14 cellular contexts compared by ENCODE assay signal in the genomic region with DNA sequence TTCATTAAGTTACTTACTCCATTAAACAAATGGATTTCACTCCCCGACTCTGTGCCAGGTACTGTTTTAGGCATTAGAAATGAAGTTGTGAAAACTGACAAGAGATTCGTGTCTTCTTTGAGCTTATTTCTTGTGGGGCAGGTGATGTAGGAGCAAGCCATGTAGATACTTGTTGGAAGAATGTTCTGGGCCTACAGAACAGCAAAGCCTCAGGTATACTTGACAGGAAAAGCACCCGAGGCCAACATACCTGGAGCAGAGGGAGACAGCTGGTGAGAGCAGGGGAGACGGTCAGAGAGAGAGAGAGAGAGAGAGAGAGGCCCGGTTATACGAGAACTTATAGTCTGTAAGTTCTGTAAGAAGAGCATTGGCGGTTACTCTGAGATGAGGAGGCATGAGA.
A peak's percentile ranks its signal among the peaks of the same experiment; 100 is the strongest.
DNase-seq lines count a peak whose midpoint lies in the region; ATAC-seq and TF ChIP-seq lines count a peak whose summit lies in the region.
"Had no signal": no experiment of that assay in that cellular context is flagged by ENCODE, and none has a peak within 500 bp of the region (broad histone marks: within the 10 kb centered on the region; RNA-seq: fewer than 3 reads in every experiment).

No MANE protein-coding gene starts in this region.

- H3K9ac ChIP-seq in IMR-90 (ENCODE audit: low read depth, low read length) (no peak overlapping the region), trophoblast cell (ENCODE audit: low read length) (no peak overlapping the region)
- H3K9ac ChIP-seq: BLaER1 treated with 17β-estradiol and CSF1 and Interleukin-3, amounts not matched to agents 10 nM and 100 nM had no signal

- H3K9me3 Mint-ChIP-seq in CD8-positive, alpha-beta T cell = peaks cover 4% of the 10 kb centered on the region

- H3K27ac ChIP-seq in CD8-positive, alpha-beta T cell (ENCODE audit: low read depth, low read length) = no peak overlapping the region
- H3K27ac ChIP-seq in IMR-90 (ENCODE audit: insufficient read depth, low read length) (no peak overlapping the region), trophoblast cell (ENCODE audit: low read depth, low read length) (no peak overlapping the region), heart left ventricle (no peak overlapping the region), vagina (no peak overlapping the region)
- H3K27ac ChIP-seq: BLaER1 treated with 17β-estradiol and CSF1 and Interleukin-3, amounts not matched to agents 10 nM and 100 nM had no signal

- H4K20me1 ChIP-seq in IMR-90 (ENCODE audit: insufficient read depth, low read length) = no peaks in the 10 kb centered on the region
- H4K20me1 ChIP-seq: BLaER1 treated with 17β-estradiol and CSF1 and Interleukin-3, amounts not matched to agents 10 nM and 100 nM had no signal

- H3K36me3 ChIP-seq in CD8-positive, alpha-beta T cell (ENCODE audit: insufficient read depth, low read length) = no peaks in the 10 kb centered on the region
- H3K36me3 ChIP-seq in IMR-90 (ENCODE audit: control insufficient read depth, insufficient read depth, low read length) (peaks cover 3% of the 10 kb centered on the region; the same call in 1 of the 2 replicates), trophoblast cell (ENCODE audit: control insufficient read depth in 1 of 2, insufficient read depth in 2 of 2, low read length in 2 of 2) (no peaks in the 10 kb centered on the region), heart left ventricle (peaks cover 0 to 46% (median 22%) of the 10 kb centered on the region in 9 donors), vagina (peaks cover 0 to 7% of the 10 kb centered on the region in 2 donors)

- no peaks in the 10 kb centered on the region for H3K9me3 ChIP-seq in CD8-positive, alpha-beta T cell (ENCODE audit: low read length)
- no peaks in the 10 kb centered on the region for H3K9me3 ChIP-seq in IMR-90 (ENCODE audit: control insufficient read depth, insufficient read depth, low read length)
- H3K9me3 ChIP-seq in trophoblast cell (ENCODE audit: insufficient read depth, low read depth, low read length) = no peaks in the 10 kb centered on the region
- no peaks in the 10 kb centered on the region for H3K9me3 ChIP-seq in heart left ventricle
- no peaks in the 10 kb centered on the region for H3K9me3 ChIP-seq in vagina

- CTCF ChIA-PET in CD8-positive, alpha-beta T cell (lab: Charles Lee) = interaction anchor here (1.2 kb wide), 1 partner anchor 71 kb away, joined by 3 read pairs; no protein-coding TSS in a partner anchor
- CTCF ChIA-PET in IMR-90 (lab: Yijun Ruan, JAX) = no interaction called here

- peak overlapping the region; percentile 11; the same call in 1 of the 2 replicates for H2BK20ac ChIP-seq in IMR-90 (ENCODE audit: low read depth, low read length)

- H3K23ac ChIP-seq in IMR-90 (ENCODE audit: low read depth, low read length) = no peak overlapping the region
- no peak overlapping the region for H3K23ac ChIP-seq in trophoblast cell (ENCODE audit: low read length)

- no peak overlapping the region for H2AK9ac ChIP-seq in IMR-90 (replicated peaks; ENCODE audit: low read depth, low read length, poor library complexity)

- no peaks in the 10 kb centered on the region for H3K27me3 Mint-ChIP-seq in CD8-positive, alpha-beta T cell (ENCODE audit: low read depth)
- H3K27me3 Mint-ChIP-seq: CD4-positive, CD25-positive, alpha-beta regulatory T cell had no signal

- H3K4me1 ChIP-seq in CD8-positive, alpha-beta T cell (ENCODE audit: insufficient read depth, low read length) = peaks cover 4% of the 10 kb centered on the region
- peaks cover 10% of the 10 kb centered on the region for H3K4me1 ChIP-seq in IMR-90 (ENCODE audit: control insufficient read depth, insufficient read depth, low read length)
- peaks cover 0 to 2% of the 10 kb centered on the region in 2 experiments for H3K4me1 ChIP-seq in trophoblast cell (ENCODE audit: control insufficient read depth in 1 of 2, insufficient read depth in 2 of 2, low read length in 2 of 2)
- peaks cover 0 to 17% (median 1%) of the 10 kb centered on the region in 12 donors for H3K4me1 ChIP-seq in heart left ventricle
- H3K4me1 ChIP-seq in vagina = peaks cover 23% of the 10 kb centered on the region
- H3K4me1 ChIP-seq: BLaER1 treated with 17β-estradiol and CSF1 and Interleukin-3, amounts not matched to agents 10 nM and 100 nM had no signal

- in situ Hi-C loops in IMR-90 (cut with MboI; ENCODE audit: low sequenced_read_pairs) = no loop called here

- peaks cover 33 to 34% of the 10 kb centered on the region in 2 experiments for H3K79me1 ChIP-seq in IMR-90 (ENCODE audit: low read depth in 1 of 2, low read length in 2 of 2)
- H3K79me1 ChIP-seq in trophoblast cell (ENCODE audit: low read length) = no peaks in the 10 kb centered on the region

- peaks cover 66% of the 10 kb centered on the region for H3K36me3 Mint-ChIP-seq in CD8-positive, alpha-beta T cell

- H3K4me1 Mint-ChIP-seq in CD8-positive, alpha-beta T cell (ENCODE audit: low read depth) = peaks cover 15% of the 10 kb centered on the region

- H3K4ac ChIP-seq in IMR-90 (ENCODE audit: low read depth, low read length) (no peak overlapping the region; the same call in 1 of the 2 replicates), trophoblast cell (ENCODE audit: low read depth, low read length) (no peak overlapping the region)

- peak overlapping the region; percentile 4 for H3K27ac Mint-ChIP-seq in CD8-positive, alpha-beta T cell

- no peak for TF ChIP-seq POLR2A in IMR-90 (IDR thresholded peaks at IDR 0.05; ENCODE audit: low read depth, low read length)
- TF ChIP-seq POLR2A in heart left ventricle (IDR thresholded peaks at IDR 0.05) = no peak
- TF ChIP-seq POLR2A in vagina (IDR thresholded peaks at IDR 0.05) = no peak

- no peak for TF ChIP-seq CTCF in CD8-positive, alpha-beta T cell (IDR thresholded peaks at IDR 0.05)
- TF ChIP-seq CTCF in IMR-90 (conservative IDR thresholded peaks at IDR 0.05; ENCODE audit: low read depth, low read length) = no peak
- no peak for TF ChIP-seq CTCF in heart left ventricle (IDR thresholded peaks at IDR 0.05)
- TF ChIP-seq CTCF in vagina (IDR thresholded peaks at IDR 0.05) = no peak

- H2AFZ ChIP-seq in IMR-90 (replicated peaks; ENCODE audit: low read length, poor library complexity) (no peak overlapping the region), trophoblast cell (ENCODE audit: insufficient read depth, low read length, poor library complexity) (no peak overlapping the region)

- H2BK120ac ChIP-seq in IMR-90 (ENCODE audit: low read depth, low read length) = 0 out of 2 replicates have a peak overlapping the region, but pooled peaks have one; percentile 14
- H2BK120ac ChIP-seq in trophoblast cell (ENCODE audit: insufficient read depth, low read length, poor library complexity) = no peak overlapping the region

- H3K4me3 ChIP-seq in CD8-positive, alpha-beta T cell (ENCODE audit: low read depth, low read length) = no peak overlapping the region
- H3K4me3 ChIP-seq in IMR-90 (ENCODE audit: insufficient read depth, low read depth, low read length) (no peak overlapping the region), trophoblast cell (ENCODE audit: low read depth, low read length) (no peak overlapping the region), heart left ventricle (no peak overlapping the region), vagina (no peak overlapping the region)
- H3K4me3 ChIP-seq: BLaER1 treated with 17β-estradiol and CSF1 and Interleukin-3, amounts not matched to agents 10 nM and 100 nM had no signal

- H4K91ac ChIP-seq in IMR-90 (ENCODE audit: insufficient read depth, low read depth, low read length) = no peak overlapping the region
- H4K91ac ChIP-seq in trophoblast cell (ENCODE audit: low read depth, low read length) = no peak overlapping the region

- H3K4me3 Mint-ChIP-seq in CD8-positive, alpha-beta T cell = no peak overlapping the region
- H3K4me3 Mint-ChIP-seq: CD4-positive, CD25-positive, alpha-beta regulatory T cell had no signal

- H3K18ac ChIP-seq in IMR-90 (ENCODE audit: low read depth, low read length) (no peak overlapping the region), trophoblast cell (ENCODE audit: low read length) (no peak overlapping the region)

- POLR2A ChIA-PET in CD8-positive, alpha-beta T cell (lab: Charles Lee) = no interaction called here
- POLR2A ChIA-PET in IMR-90 (lab: Charles Lee; ENCODE audit: unreplicated experiment) = no interaction called here

- dilution Hi-C loops in IMR-90 (cut with HindIII; ENCODE audit: low sequenced_read_pairs, unreplicated experiment) = no loop called here

- no peak overlapping the region for H2BK15ac ChIP-seq in IMR-90 (ENCODE audit: low read depth, low read length)

- H3K79me2 ChIP-seq in trophoblast cell (ENCODE audit: control insufficient read depth, insufficient read depth, low read length, poor library complexity) = no peaks in the 10 kb centered on the region

- H3K14ac ChIP-seq in IMR-90 (replicated peaks; ENCODE audit: low read depth, low read length) (no peak overlapping the region), trophoblast cell (ENCODE audit: low read length) (no peak overlapping the region)

- WGBS in IMR-90 (ENCODE audit: extremely low coverage in 2 of 2, insufficient read length in 1 of 2), 2 experiments = 100% methylated on average over 3 of the region's 7 CpGs; no CpG with 5 or more reads in 1 of the 2 experiments
- WGBS in trophoblast cell (ENCODE audit: extremely low coverage, insufficient coverage, insufficient read length) = no CpG with 5 or more reads among the region's 7 CpGs
- 96 to 98% (median 97%) methylated on average over 7 of the region's 7 CpGs for WGBS in heart left ventricle, 4 donors

- intact Hi-C loops in CD8-positive, alpha-beta T cell (cut with DNase I, micrococcal nuclease) = no loop called here
- intact Hi-C loops in IMR-90 (cut with micrococcal nuclease) = loop anchor here (5.0 kb wide), 1 partner anchor 37 kb away; no protein-coding TSS in a partner anchor
- intact Hi-C loops in heart left ventricle (cut with DNase I) = no loop called here
- intact Hi-C loops in vagina (cut with DNase I) = no loop called here

- H3K56ac ChIP-seq in IMR-90 (ENCODE audit: extremely low read depth, insufficient read depth, low read length) = no peak overlapping the region

- no peak overlapping the region for H4K12ac ChIP-seq in trophoblast cell (ENCODE audit: low read depth, low read length)

- peaks cover 11% of the 10 kb centered on the region; the same call in 1 of the 2 replicates for H3K9me1 ChIP-seq in IMR-90 (ENCODE audit: insufficient read depth, low read length)

- H2AK5ac ChIP-seq in IMR-90 (ENCODE audit: low read depth, low read length) (no peak overlapping the region), trophoblast cell (ENCODE audit: low read length) (no peak overlapping the region)

- H3K27me3 ChIP-seq in CD8-positive, alpha-beta T cell (ENCODE audit: insufficient read depth, low read length) = no peaks in the 10 kb centered on the region
- H3K27me3 ChIP-seq in IMR-90 (ENCODE audit: control insufficient read depth, insufficient read depth, low read length) (no peaks in the 10 kb centered on the region), trophoblast cell (ENCODE audit: insufficient read depth, low read length) (no peaks in the 10 kb centered on the region), heart left ventricle (no peaks in the 10 kb centered on the region), vagina (no peaks in the 10 kb centered on the region)
- H3K27me3 ChIP-seq: BLaER1 treated with 17β-estradiol and CSF1 and Interleukin-3, amounts not matched to agents 10 nM and 100 nM had no signal

- no peak overlapping the region for H3K4me2 ChIP-seq in IMR-90 (ENCODE audit: low read depth, low read length)
- no peak overlapping the region for H3K4me2 ChIP-seq in trophoblast cell (ENCODE audit: low read length)
- H3K4me2 ChIP-seq: BLaER1 treated with 17β-estradiol and CSF1 and Interleukin-3, amounts not matched to agents 10 nM and 100 nM had no signal

- TF ChIP-seq RAD21 in IMR-90 (IDR thresholded peaks at IDR 0.05; ENCODE audit: low read length) = no peak

- H2BK5ac ChIP-seq in IMR-90 (ENCODE audit: low read depth, low read length, poor library complexity, severe bottlenecking) = no peak overlapping the region
- no peak overlapping the region for H2BK5ac ChIP-seq in trophoblast cell (ENCODE audit: low read depth, low read length, poor library complexity)

- H4K8ac ChIP-seq in IMR-90 (ENCODE audit: low read depth in 2 of 2, low read length in 2 of 2) = no peak overlapping the region
- no peak overlapping the region for H4K8ac ChIP-seq in trophoblast cell (ENCODE audit: low read depth, low read length)

- no TSS peak for BruUV-seq in IMR-90 (replicated peaks; lab: Mats Ljungman, UMichigan)

- no peak overlapping the region for H2BK12ac ChIP-seq in trophoblast cell (ENCODE audit: low read length)

- no peak for DNase-seq in CD8-positive, alpha-beta T cell
- DNase-seq in IMR-90 (no peak), trophoblast cell (peak; percentile 30 to 47), heart left ventricle (no peak), COR-L47 (lab: John Stamatoyannopoulos, UW) (no peak), vagina (ENCODE audit: extremely low spot score in 2 of 2) (no peak)
- DNase-seq: CD4-positive, CD25-positive, alpha-beta regulatory T cell; DMS153; DMS79 treated with DMSO at 0.1 percent for 48 hours; EL; HCEC 1CT; KBM-7 had no signal

- H4K5ac ChIP-seq in IMR-90 (ENCODE audit: low read depth, low read length) = no peak overlapping the region

- ATAC-seq in CD8-positive, alpha-beta T cell = no peak
- ATAC-seq in IMR-90 (ENCODE audit: low read depth) = no peak
- ATAC-seq in esophagus mucosa = peak; percentile 26
- ATAC-seq in heart left ventricle = no peak

Comparison
In these comparisons a context has a peak if more than half of its experiments do, and no peak if none do; other contexts are left out.
1. DNase-seq: peak in trophoblast cell (2 of 2); none in CD8-positive, alpha-beta T cell (0 of 7), IMR-90 (single experiment), heart left ventricle (0 of 5), COR-L47 (single experiment) and vagina (0 of 2).